Comparison of ENCODE assay signal across 26 cellular contexts in the genomic region with DNA sequence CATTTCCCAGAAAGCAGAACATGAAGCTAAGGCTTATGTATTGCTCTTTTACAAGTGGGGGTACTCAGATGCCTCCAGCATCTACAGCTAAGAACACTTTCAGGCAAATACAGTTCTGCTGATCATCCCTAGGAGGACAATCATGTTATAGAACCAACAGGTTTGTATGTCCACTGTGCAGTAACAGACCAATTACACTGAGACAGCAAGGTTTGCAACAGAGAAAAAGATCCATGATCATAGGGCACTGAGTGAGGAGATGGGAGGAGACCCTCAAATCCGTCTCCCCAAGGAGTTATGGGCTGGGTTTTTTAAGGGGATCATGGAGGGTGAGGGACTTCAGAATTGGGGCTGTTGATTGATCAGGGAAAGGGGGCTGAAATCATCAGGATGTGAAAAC.
"Had no signal": no experiment of that assay in that cellular context is flagged by ENCODE, and none has a peak within 500 bp of the region (broad histone marks: within the 10 kb centered on the region; RNA-seq: fewer than 3 reads in every experiment).

No MANE protein-coding gene starts in this region.

- H3K9me2 ChIP-seq: SK-N-SH had no signal

- H3K9me3 ChIP-seq: SK-N-SH had no signal

- H3K4me3 ChIP-seq: MG63 had no signal

- H3K4me2 ChIP-seq: SK-N-SH had no signal

- H3K27ac ChIP-seq: RWPE1 had no signal

- H3K9ac ChIP-seq: SK-N-SH had no signal

- ATAC-seq: HepG2, Panc1, PC-3 had no signal

- H3K36me3 ChIP-seq: MG63 had no signal

- DNase-seq: IMR-90, Karpas-422, KG1, MG63, NCI-H1092, NCI-H1105 treated with DMSO at 0.1 percent for 48 hours, NCI-H1417 treated with DMSO at 0.1 percent for 48 hours, NCI-H146, NCI-H1694 treated with DMSO at 0.1 percent for 48 hours, NCI-H1930, NCI-H2081, NCI-H2107, NCI-H2171, NCI-H226, NCI-H446, NCI-H510A, NCI-H524 treated with DMSO at 0.1 percent for 48 hours, NCI-H69, NCI-H774, PC-3, SHP77, SK-N-SH, SW 1271 had no signal

- H3K27me3 ChIP-seq: MG63 had no signal
